Comparison of ENCODE assay signal across 1 cellular context in the genomic region with DNA sequence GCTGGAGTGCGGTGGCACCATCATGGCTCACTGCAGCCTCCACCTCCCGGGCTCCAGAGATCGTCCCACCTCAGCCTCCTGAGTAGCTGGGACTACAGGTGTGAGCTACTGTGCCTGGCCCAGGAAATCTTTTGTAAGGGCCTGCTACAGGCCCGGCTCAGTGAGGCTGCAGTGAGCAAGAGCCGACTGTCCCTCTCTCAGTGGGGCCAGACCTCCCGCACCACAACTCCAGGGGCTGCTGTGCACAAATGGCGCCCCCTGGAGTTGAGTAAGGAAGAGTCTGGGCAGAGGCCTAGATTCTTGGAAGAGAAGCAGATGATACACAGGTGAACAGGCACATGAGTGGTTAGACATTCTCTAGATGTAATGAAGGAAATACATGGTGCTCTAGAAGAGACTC.
TF ChIP-seq lines count a peak whose summit lies in the region.

No MANE protein-coding gene starts in this region.

TF ChIP-seq in GM12878, 131 proteins besides CTCF, POLR2A, EP300 and RAD21:
- TF ChIP-seq ETV6 (conservative IDR thresholded peaks at IDR 0.05 in 1 of 2, IDR thresholded peaks at IDR 0.05 in 1 of 2; ENCODE audit: borderline replicate concordance in 1 of 2, low read depth in 1 of 2) (no peak), ZBED1 (IDR thresholded peaks at IDR 0.05; ENCODE audit: borderline replicate concordance) (no peak), RFX5 (IDR thresholded peaks at IDR 0.05; ENCODE audit: low read depth, low read length) (no peak), SMC3 (IDR thresholded peaks at IDR 0.05; ENCODE audit: borderline replicate concordance, low read length) (peak; percentile 28; the same call in 1 of the 2 replicates)
